28 cellular contexts compared by ENCODE assay signal in the genomic region with DNA sequence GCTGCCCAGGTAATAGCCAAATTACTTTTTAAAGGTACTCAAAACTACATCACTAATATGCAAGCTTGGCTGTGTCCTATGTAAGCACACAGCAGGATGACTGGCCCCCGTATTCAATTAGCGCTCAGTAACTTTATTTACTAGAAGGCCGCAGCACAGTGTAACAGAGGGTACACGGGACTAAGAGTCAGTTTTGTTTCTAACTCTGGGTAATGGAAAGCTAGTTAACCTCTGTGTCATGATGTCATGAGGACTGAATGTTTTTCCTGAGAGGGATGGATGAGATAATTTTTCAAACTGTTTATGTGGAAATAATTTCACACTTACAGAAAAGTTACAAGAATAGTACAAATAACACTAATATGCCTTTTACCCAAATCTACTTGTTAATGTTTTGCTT. TPM values are rescaled to one million over a fixed set of nuclear protein-coding genes. Genes with fewer than 3 reads are reported as not detected.
DNase-seq lines count a peak whose midpoint lies in the region; ATAC-seq, FAIRE-seq and TF ChIP-seq lines count a peak whose summit lies in the region.
"Had no signal": no experiment of that assay in that cellular context is flagged by ENCODE, and none has a peak within 500 bp of the region (broad histone marks: within the 10 kb centered on the region; RNA-seq: fewer than 3 reads in every experiment).

No MANE protein-coding gene starts in this region.

- H4K20me1 ChIP-seq in endothelial cell of umbilical vein (replicated peaks; ENCODE audit: control insufficient read depth, extremely low read depth, insufficient read depth, low read length), result no peaks in the 10 kb centered on the region
- H4K20me1 ChIP-seq in hepatocyte (ENCODE audit: insufficient read depth, poor library complexity, severe bottlenecking), result no peaks in the 10 kb centered on the region

- no peaks in the 10 kb centered on the region for H3K9me1 ChIP-seq in endothelial cell of umbilical vein (replicated peaks; ENCODE audit: control insufficient read depth, extremely low read depth, insufficient read depth, low read length)

- no peak for FAIRE-seq in endothelial cell of umbilical vein (lab: Jason Lieb, UNC)
- FAIRE-seq: astrocyte had no signal

- H3K27ac ChIP-seq in endothelial cell of umbilical vein (ENCODE audit: insufficient read depth, low read depth, low read length), result no peak overlapping the region
- peak overlapping the region; percentile 74 for H3K27ac ChIP-seq in hepatocyte
- no peak overlapping the region for H3K27ac ChIP-seq in spleen
- H3K27ac ChIP-seq: gastrocnemius medialis, prostate gland, SK-N-MC had no signal

- CTCF ChIA-PET in endothelial cell of umbilical vein (lab: Charles Lee), result interaction anchor here (0.8 to 1.1 kb wide), 2 partner anchors 9 to 1447 kb away, joined by 3 to 5 read pairs; no protein-coding TSS in a partner anchor

- H3K27me3 ChIP-seq in endothelial cell of umbilical vein (ENCODE audit: control insufficient read depth in 2 of 2, insufficient read depth in 2 of 2, low read length in 2 of 2) (no peaks in the 10 kb centered on the region), hepatocyte (no peaks in the 10 kb centered on the region), spleen (replicated peaks in 1 of 7) (no peaks in the 10 kb centered on the region)
- H3K27me3 ChIP-seq: gastrocnemius medialis, uterus had no signal

- ATAC-seq in HG02571 (IDR thresholded peaks at IDR 0.05; ENCODE audit: unreplicated experiment), result no peak
- ATAC-seq: activated CD4-positive, CD25-positive, alpha-beta regulatory T cell treated with anti-CD3 and anti-CD28 coated beads, Interleukin-2, amount 50 U/mL, for 24 hours; activated CD8-positive, alpha-beta memory T cell treated with anti-CD3 and anti-CD28 coated beads, Interleukin-2, amount 10 ng/mL, durations not matched to agents 7 days and 5 days; activated T-cell treated with anti-CD3 and anti-CD28 coated beads, Interleukin-2, amount 50 U/mL, for 4 hours; gastrocnemius medialis; left colon had no signal

- H3K9ac ChIP-seq in endothelial cell of umbilical vein (replicated peaks; ENCODE audit: extremely low read depth, insufficient read depth, low read length), result no peak overlapping the region

- H3K79me2 ChIP-seq in endothelial cell of umbilical vein (ENCODE audit: control insufficient read depth, insufficient read depth, low read length) (no peaks in the 10 kb centered on the region), hepatocyte (no peaks in the 10 kb centered on the region)

- dilution Hi-C loops in endothelial cell of umbilical vein (cut with MboI; ENCODE audit: extremely low pct_ligation_motif_present, low sequenced_read_pairs), result no loop called here

- H3K9me2 ChIP-seq in hepatocyte (replicated peaks; ENCODE audit: insufficient read depth), result no peaks in the 10 kb centered on the region

- no peak for TF ChIP-seq POLR2A in endothelial cell of umbilical vein (IDR thresholded peaks at IDR 0.05; ENCODE audit: low read depth, low read length)
- TF ChIP-seq POLR2A in spleen (IDR thresholded peaks at IDR 0.05), result no peak

- DNase-seq in NCI-H748 (lab: John Stamatoyannopoulos, UW; ENCODE audit: unreplicated experiment), result peak; percentile 49
- peak; percentile 36 for DNase-seq in endothelial cell of umbilical vein (ENCODE audit: low read depth, low spot score)
- DNase-seq in hepatocyte (ENCODE audit: low spot score), result no peak
- peak; percentile 41 for DNase-seq in renal cortical epithelial cell (ENCODE audit: low read depth)
- DNase-seq in superior temporal gyrus (ENCODE audit: extremely low spot score), result no peak
- DNase-seq in NCI-H128 (lab: John Stamatoyannopoulos, UW; ENCODE audit: unreplicated experiment), result no peak
- DNase-seq in spleen, result no peak
- DNase-seq: activated CD4-positive, alpha-beta T cell treated with anti-CD3 and anti-CD28 coated beads, Interleukin-2, amount 50 U/mL, for 4 hours; activated CD8-positive, alpha-beta memory T cell treated with anti-CD3 and anti-CD28 coated beads, Interleukin-2, amount 10 ng/mL, durations not matched to agents 7 days and 5 days; activated gamma-delta T cell; activated naive CD8-positive, alpha-beta T cell treated with anti-CD3 and anti-CD28 coated beads, Interleukin-2, amount 10 ng/mL, durations not matched to agents 7 days and 5 days; activated T-cell treated with anti-CD3 and anti-CD28 coated beads, Interleukin-2, amount 50 U/mL, for 4 hours; AML-193; caudate nucleus; CD4-positive, CD25-positive, alpha-beta regulatory T cell; cortex of kidney; gastrocnemius medialis; left colon; naive B cell; NCI-H1694; NCI-H524; stimulated activated naive CD4-positive, alpha-beta T cell; uterus had no signal

- H3K4me3 ChIP-seq in endothelial cell of umbilical vein (replicated peaks in 1 of 3; ENCODE audit: insufficient read depth in 1 of 3, low read depth in 1 of 3, low read length in 3 of 3) (no peak overlapping the region), hepatocyte (no peak overlapping the region), spleen (no peak overlapping the region)
- H3K4me3 ChIP-seq: gastrocnemius medialis, prostate gland, SK-N-MC, uterus had no signal

- 72% methylated on average over 4 of the region's 4 CpGs for WGBS in hepatocyte (ENCODE audit: low lambda C conversion rate, missing lambda C conversion rate)
- 86 to 99% (median 95%) methylated on average over 4 of the region's 4 CpGs for WGBS in spleen, 5 donors

- H3K9me3 ChIP-seq in endothelial cell of umbilical vein (replicated peaks; ENCODE audit: control insufficient read depth, insufficient read depth, low read length) (no peaks in the 10 kb centered on the region), hepatocyte (ENCODE audit: low read depth) (no peaks in the 10 kb centered on the region), spleen (no peaks in the 10 kb centered on the region)
- H3K9me3 ChIP-seq: gastrocnemius medialis, prostate gland, uterus had no signal

- H3K36me3 ChIP-seq in endothelial cell of umbilical vein (ENCODE audit: control insufficient read depth in 2 of 2, extremely low read depth in 1 of 2, insufficient read depth in 2 of 2, low read length in 2 of 2) (no peaks in the 10 kb centered on the region), hepatocyte (replicated peaks; ENCODE audit: insufficient read depth, low read depth) (no peaks in the 10 kb centered on the region), spleen (peaks cover 0 to 44% (median 3%) of the 10 kb centered on the region in 6 donors)
- H3K36me3 ChIP-seq: prostate gland, uterus had no signal

- H3K4me1 ChIP-seq in endothelial cell of umbilical vein (ENCODE audit: control insufficient read depth, extremely low read depth, insufficient read depth, low read length) (no peaks in the 10 kb centered on the region), hepatocyte (ENCODE audit: insufficient read depth) (peaks cover 5% of the 10 kb centered on the region), spleen (peaks cover 0 to 26% (median 2%) of the 10 kb centered on the region in 6 donors)
- H3K4me1 ChIP-seq: gastrocnemius medialis, prostate gland, uterus had no signal

- intact Hi-C loops in endothelial cell of umbilical vein (cut with micrococcal nuclease), result no loop called here
- intact Hi-C loops in spleen (cut with DNase I; ENCODE audit: low total_unique reads), result no loop called here

- POLR2A ChIA-PET in endothelial cell of umbilical vein (lab: Charles Lee), result no interaction called here

- H2AFZ ChIP-seq in endothelial cell of umbilical vein (ENCODE audit: low read depth, low read length), result no peak overlapping the region
- H2AFZ ChIP-seq in hepatocyte, result no peak overlapping the region

- no peak for TF ChIP-seq CTCF in endothelial cell of umbilical vein (IDR thresholded peaks at IDR 0.05; ENCODE audit: extremely low read depth in 1 of 2, insufficient read depth in 1 of 2, low read depth in 1 of 2, low read length in 2 of 2)
- no peak for TF ChIP-seq CTCF in hepatocyte (IDR thresholded peaks at IDR 0.05; ENCODE audit: poor library complexity)
- no peak for TF ChIP-seq CTCF in spleen (IDR thresholded peaks at IDR 0.05 in 8 of 11, conservative IDR thresholded peaks at IDR 0.05 in 3 of 11)

- BruUV-seq in endothelial cell of umbilical vein (replicated peaks; lab: Mats Ljungman, UMichigan), result no TSS peak

- H3K4me2 ChIP-seq in endothelial cell of umbilical vein (ENCODE audit: insufficient read depth, low read length) (no peak overlapping the region), hepatocyte (peak overlapping the region; percentile 37)

TF ChIP-seq in endothelial cell of umbilical vein, 7 proteins besides CTCF, POLR2A, EP300 and RAD21 (continues in another document):
- TF ChIP-seq GATA2 (IDR thresholded peaks at IDR 0.05; ENCODE audit: insufficient read depth, insufficient read length, low read depth, low read length) (no peak), JUN (IDR thresholded peaks at IDR 0.05; ENCODE audit: borderline replicate concordance, insufficient read depth, insufficient read length, low read depth) (no peak), FOS (IDR thresholded peaks at IDR 0.05; ENCODE audit: borderline replicate concordance, insufficient read depth, low read length) (no peak)

RNA-seq across cellular contexts. Expression of a gene that starts 27.1 kb away (rescaled TPM):
- 9.8 and 10.9 TPM in 2 replicates for total RNA-seq in endothelial cell of umbilical vein
- 1.3 and 2.0 TPM in 2 replicates for polyA plus RNA-seq in endothelial cell of umbilical vein
- 1.8 and 2.3 TPM in 2 replicates for polyA plus RNA-seq in endothelial cell of umbilical vein (2011; cell fraction: cytosol; rRNA removed)
- polyA plus RNA-seq in endothelial cell of umbilical vein (2011; cell fraction: nucleus; rRNA removed), result 2.0 and 3.5 TPM in 2 replicates
- 5.9 and 9.0 TPM in 2 replicates for polyA plus RNA-seq in endothelial cell of umbilical vein (2012)
- polyA minus RNA-seq in endothelial cell of umbilical vein, result 3.4 and 4.5 TPM in 2 replicates
- polyA minus RNA-seq in endothelial cell of umbilical vein (2011; cell fraction: cytosol; rRNA and poly(A)+ RNA removed), result not detected
- 4.8 TPM in 2 replicates for polyA minus RNA-seq in endothelial cell of umbilical vein (2011; cell fraction: nucleus; rRNA and poly(A)+ RNA removed)
- 15.4 and 19.2 TPM in 2 replicates for total RNA-seq in hepatocyte
- polyA plus RNA-seq in hepatocyte, result 4.6 and 6.9 TPM in 2 replicates
- total RNA-seq in renal cortical epithelial cell, result 13.8 and 16.0 TPM in 2 replicates
- total RNA-seq in spleen, result 10 to 100 TPM; 11.8 to 22.8 (median 15.2) TPM
- 1 to 10 TPM; 2.5 to 3.1 (median 3.0) TPM for polyA plus RNA-seq in spleen

RNA-seq across cellular contexts. Expression of a gene that starts 28.4 kb away (rescaled TPM):
- total RNA-seq in endothelial cell of umbilical vein (18.2 and 22.9 TPM in 2 replicates), hepatocyte (18.9 and 20.0 TPM in 2 replicates), renal cortical epithelial cell (17.3 and 17.4 TPM in 2 replicates), spleen (10 to 100 TPM; 25.9 to 47.3 (median 33.6) TPM)
- polyA plus RNA-seq in endothelial cell of umbilical vein (6.5 and 7.1 TPM in 2 replicates), hepatocyte (10.3 and 11.6 TPM in 2 replicates), spleen (10 to 100 TPM; 10.5 to 14.4 (median 12.1) TPM)
- polyA plus RNA-seq in endothelial cell of umbilical vein (2011; cell fraction: cytosol; rRNA removed), result 9.4 and 10.4 TPM in 2 replicates
- polyA plus RNA-seq in endothelial cell of umbilical vein (2011; cell fraction: nucleus; rRNA removed), result 14.8 and 15.6 TPM in 2 replicates
- polyA plus RNA-seq in endothelial cell of umbilical vein (2012), result 14.4 and 16.9 TPM in 2 replicates
- polyA minus RNA-seq in endothelial cell of umbilical vein, result 19.0 and 22.4 TPM in 2 replicates
- 6.8 TPM for polyA minus RNA-seq in endothelial cell of umbilical vein (2011; cell fraction: cytosol; rRNA and poly(A)+ RNA removed)
- 34.2 and 44.5 TPM in 2 replicates for polyA minus RNA-seq in endothelial cell of umbilical vein (2011; cell fraction: nucleus; rRNA and poly(A)+ RNA removed)

Comparison
In these comparisons a context has a peak if more than half of its experiments do, and no peak if none do; other contexts are left out.
1. DNase-seq: peak in NCI-H748 (single experiment), endothelial cell of umbilical vein (single experiment) and renal cortical epithelial cell (single experiment); none in hepatocyte (single experiment), superior temporal gyrus (single experiment), NCI-H128 (single experiment) and spleen (single experiment).